9 cellular contexts compared by ENCODE assay signal in genomic region chr4:165131247-165131832, GRCh38. TPM values are rescaled to one million over a fixed set of nuclear protein-coding genes. Genes with fewer than 3 reads are reported as not detected.
A peak's percentile ranks its signal among the peaks of the same experiment; 100 is the strongest.
DNase-seq lines count a peak whose midpoint lies in the region; ATAC-seq and TF ChIP-seq lines count a peak whose summit lies in the region.
"Had no signal": no experiment of that assay in that cellular context is flagged by ENCODE, and none has a peak within 500 bp of the region (broad histone marks: within the 10 kb centered on the region; RNA-seq: fewer than 3 reads in every experiment).

No MANE protein-coding gene starts in this region.

- peaks cover 14% of the 10 kb centered on the region for H3K27me3 Mint-ChIP-seq in activated CD4-positive, alpha-beta T cell treated with anti-CD3 and anti-CD28 coated beads, Interleukin-2, amount 10 ng/mL, durations not matched to agents 7 days and 5 days

- CTCF ChIA-PET in BJ (lab: Yijun Ruan, JAX), result interaction anchor here (0.6 to 4.4 kb wide), 37 partner anchors 8 to 1583 kb away, joined by 3 to 35 read pairs (median 3); partner anchors contain the start of genes MSMO1 and TMEM192
- CTCF ChIA-PET in activated CD4-positive, alpha-beta T cell treated with anti-CD3 and anti-CD28 coated beads, Interleukin-2, amount 10 ng/mL, durations not matched to agents 7 days and 5 days (lab: Charles Lee), result interaction anchor here (0.6 to 2.8 kb wide), 21 partner anchors 8 to 338 kb away, joined by 3 to 15 read pairs (median 3); partner anchors contain the start of genes MSMO1 and TMEM192

- no peaks in the 10 kb centered on the region for H3K9me3 Mint-ChIP-seq in activated CD4-positive, alpha-beta T cell treated with anti-CD3 and anti-CD28 coated beads, Interleukin-2, amount 10 ng/mL, durations not matched to agents 7 days and 5 days
- H3K9me3 Mint-ChIP-seq: T-helper 1 cell treated with Interleukin-12 subunit alpha and Interleukin-12 subunit beta and Interleukin-4 antibody, amounts not matched to agents 30 μg/mL and 1 μg/mL, for 36 hours had no signal

- no peaks in the 10 kb centered on the region for H3K36me3 ChIP-seq in BJ (ENCODE audit: control insufficient read depth, insufficient read depth, low read length)

- H3K4me3 ChIP-seq in BJ (ENCODE audit: low read depth, low read length) (no peak overlapping the region), dorsolateral prefrontal cortex (peak overlapping the region in 26 of 59 donors; percentile 6 to 41 (median 23))

- H3K4me3 Mint-ChIP-seq in activated CD4-positive, alpha-beta T cell treated with anti-CD3 and anti-CD28 coated beads, Interleukin-2, amount 10 ng/mL, durations not matched to agents 7 days and 5 days, result no peak overlapping the region
- H3K4me3 Mint-ChIP-seq: T-helper 1 cell treated with Interleukin-12 subunit alpha and Interleukin-12 subunit beta and Interleukin-4 antibody, amounts not matched to agents 30 μg/mL and 1 μg/mL, for 36 hours had no signal

- H3K4me1 Mint-ChIP-seq in activated CD4-positive, alpha-beta T cell treated with anti-CD3 and anti-CD28 coated beads, Interleukin-2, amount 10 ng/mL, durations not matched to agents 7 days and 5 days, result peaks cover 15% of the 10 kb centered on the region

- intact Hi-C loops in dorsolateral prefrontal cortex (cut with DNase I), result loop anchor here (1.0 to 5.0 kb wide), 5 partner anchors 76 to 333 kb away; partner anchors contain the start of genes KLHL2 (in 1 of the 2) and MSMO1 (in 1 of the 2)

- H3K27ac Mint-ChIP-seq in activated CD4-positive, alpha-beta T cell treated with anti-CD3 and anti-CD28 coated beads, Interleukin-2, amount 10 ng/mL, durations not matched to agents 7 days and 5 days, result no peak overlapping the region
- H3K27ac Mint-ChIP-seq: T-helper 1 cell treated with Interleukin-12 subunit alpha and Interleukin-12 subunit beta and Interleukin-4 antibody, amounts not matched to agents 30 μg/mL and 1 μg/mL, for 36 hours had no signal

- H3K27me3 ChIP-seq in BJ (ENCODE audit: control insufficient read depth, insufficient read depth, low read length) (no peaks in the 10 kb centered on the region), dorsolateral prefrontal cortex (no peaks in the 10 kb centered on the region)

- peak; percentile 69 for ATAC-seq in GM19025 (IDR thresholded peaks at IDR 0.05; ENCODE audit: low read depth, unreplicated experiment)
- ATAC-seq in HG03342 (IDR thresholded peaks at IDR 0.05; ENCODE audit: unreplicated experiment), result peak; percentile 75

- TF ChIP-seq CTCF in BJ (IDR thresholded peaks at IDR 0.05; ENCODE audit: insufficient read depth, low read depth, low read length) (peak; percentile 88), dorsolateral prefrontal cortex (IDR thresholded peaks at IDR 0.05 in 54 of 56, conservative IDR thresholded peaks at IDR 0.05 in 2 of 56; ENCODE audit: low read depth in 1 of 56, partially characterized antibody in 56 of 56) (peak; percentile 78 to 100 (median 94))

- POLR2A ChIA-PET in BJ (lab: Charles Lee), result no interaction called here
- POLR2A ChIA-PET in activated CD4-positive, alpha-beta T cell treated with anti-CD3 and anti-CD28 coated beads, Interleukin-2, amount 10 ng/mL, durations not matched to agents 7 days and 5 days (lab: Charles Lee), result no interaction called here

- H3K36me3 Mint-ChIP-seq in activated CD4-positive, alpha-beta T cell treated with anti-CD3 and anti-CD28 coated beads, Interleukin-2, amount 10 ng/mL, durations not matched to agents 7 days and 5 days (ENCODE audit: low read depth), result no peaks in the 10 kb centered on the region

- DNase-seq in BJ (ENCODE audit: low read depth) (no peak), NCI-H446 (lab: John Stamatoyannopoulos, UW) (peak; percentile 52 to 81), dorsolateral prefrontal cortex (peak in 7 of 10 donors; percentile 53 to 82 (median 66)), medulla oblongata (ENCODE audit: extremely low spot score) (peak; percentile 86)
- DNase-seq in activated CD4-positive, alpha-beta T cell treated with anti-CD3 and anti-CD28 coated beads, Interleukin-2, amount 10 ng/mL, durations not matched to agents 7 days and 5 days, result peak; percentile 83
- peak; percentile 42 to 58 for DNase-seq in stimulated activated CD8-positive, alpha-beta memory T cell treated with anti-CD3 and anti-CD28 coated beads, Interleukin-2, amount 100 ng/mL, for 1 hour (ENCODE audit: low read depth in 2 of 2)

- peak overlapping the region in 14 of 59 donors; percentile 2 to 60 (median 34) for H3K27ac ChIP-seq in dorsolateral prefrontal cortex

RNA-seq across cellular contexts. Expression of gene TMEM192, which starts 18.7 kb away (rescaled TPM):
- 11.1 and 19.3 TPM in 2 replicates for polyA plus RNA-seq in BJ (2011; rRNA removed)
- 3.8 and 7.4 TPM in 2 replicates for polyA minus RNA-seq in BJ (2011; rRNA and poly(A)+ RNA removed)
- total RNA-seq in activated CD4-positive, alpha-beta T cell treated with anti-CD3 and anti-CD28 coated beads, Interleukin-2, amount 10 ng/mL, durations not matched to agents 7 days and 5 days, result 1 to 10 TPM; 7.0 to 8.1 TPM
- total RNA-seq in dorsolateral prefrontal cortex, result 10 to 100 TPM; 12.0 to 35.8 (median 23.8) TPM
